Comparison of ENCODE assay signal across 1 cellular context in the genomic region with DNA sequence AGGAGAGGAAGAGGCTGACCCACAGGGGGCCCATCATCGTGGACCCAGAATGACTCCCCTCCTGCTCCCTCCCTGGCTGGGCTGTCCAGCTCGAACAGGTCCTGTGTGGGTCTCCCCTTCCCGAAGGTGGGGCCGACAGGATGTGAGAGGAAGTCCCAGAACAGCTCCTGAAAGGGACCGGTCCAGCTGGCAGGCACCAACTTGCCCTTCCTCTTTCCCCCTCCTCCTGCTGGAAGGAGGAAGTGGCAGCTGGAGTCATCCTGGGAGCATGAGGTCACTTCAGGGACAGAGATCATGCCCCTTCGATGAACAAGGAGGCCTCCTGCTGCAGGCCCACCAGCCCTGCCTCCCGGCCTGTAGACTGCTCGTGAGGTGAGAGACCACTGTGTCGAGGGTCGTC.
TF ChIP-seq lines count a peak whose summit lies in the region.

No MANE protein-coding gene starts in this region.

TF ChIP-seq in WTC11, 78 proteins besides CTCF, POLR2A, EP300 and RAD21 (continued from another document):
- TF ChIP-seq, protein P1, sequence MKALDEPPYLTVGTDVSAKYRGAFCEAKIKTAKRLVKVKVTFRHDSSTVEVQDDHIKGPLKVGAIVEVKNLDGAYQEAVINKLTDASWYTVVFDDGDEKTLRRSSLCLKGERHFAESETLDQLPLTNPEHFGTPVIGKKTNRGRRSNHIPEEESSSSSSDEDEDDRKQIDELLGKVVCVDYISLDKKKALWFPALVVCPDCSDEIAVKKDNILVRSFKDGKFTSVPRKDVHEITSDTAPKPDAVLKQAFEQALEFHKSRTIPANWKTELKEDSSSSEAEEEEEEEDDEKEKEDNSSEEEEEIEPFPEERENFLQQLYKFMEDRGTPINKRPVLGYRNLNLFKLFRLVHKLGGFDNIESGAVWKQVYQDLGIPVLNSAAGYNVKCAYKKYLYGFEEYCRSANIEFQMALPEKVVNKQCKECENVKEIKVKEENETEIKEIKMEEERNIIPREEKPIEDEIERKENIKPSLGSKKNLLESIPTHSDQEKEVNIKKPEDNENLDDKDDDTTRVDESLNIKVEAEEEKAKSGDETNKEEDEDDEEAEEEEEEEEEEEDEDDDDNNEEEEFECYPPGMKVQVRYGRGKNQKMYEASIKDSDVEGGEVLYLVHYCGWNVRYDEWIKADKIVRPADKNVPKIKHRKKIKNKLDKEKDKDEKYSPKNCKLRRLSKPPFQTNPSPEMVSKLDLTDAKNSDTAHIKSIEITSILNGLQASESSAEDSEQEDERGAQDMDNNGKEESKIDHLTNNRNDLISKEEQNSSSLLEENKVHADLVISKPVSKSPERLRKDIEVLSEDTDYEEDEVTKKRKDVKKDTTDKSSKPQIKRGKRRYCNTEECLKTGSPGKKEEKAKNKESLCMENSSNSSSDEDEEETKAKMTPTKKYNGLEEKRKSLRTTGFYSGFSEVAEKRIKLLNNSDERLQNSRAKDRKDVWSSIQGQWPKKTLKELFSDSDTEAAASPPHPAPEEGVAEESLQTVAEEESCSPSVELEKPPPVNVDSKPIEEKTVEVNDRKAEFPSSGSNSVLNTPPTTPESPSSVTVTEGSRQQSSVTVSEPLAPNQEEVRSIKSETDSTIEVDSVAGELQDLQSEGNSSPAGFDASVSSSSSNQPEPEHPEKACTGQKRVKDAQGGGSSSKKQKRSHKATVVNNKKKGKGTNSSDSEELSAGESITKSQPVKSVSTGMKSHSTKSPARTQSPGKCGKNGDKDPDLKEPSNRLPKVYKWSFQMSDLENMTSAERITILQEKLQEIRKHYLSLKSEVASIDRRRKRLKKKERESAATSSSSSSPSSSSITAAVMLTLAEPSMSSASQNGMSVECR (CRISPR knock-in tag; IDR thresholded peaks at IDR 0.05; ENCODE audit: borderline replicate concordance) = no peak
- no peak for TF ChIP-seq EMX1 (CRISPR knock-in tag; IDR thresholded peaks at IDR 0.05)
- no peak for TF ChIP-seq ZNF263 (CRISPR knock-in tag; IDR thresholded peaks at IDR 0.05; ENCODE audit: low read depth)
- no peak for TF ChIP-seq ZNF512 (CRISPR knock-in tag; IDR thresholded peaks at IDR 0.05; ENCODE audit: borderline replicate concordance)
- no peak for TF ChIP-seq OVOL2 (CRISPR knock-in tag; IDR thresholded peaks at IDR 0.05; ENCODE audit: borderline replicate concordance)
- no peak for TF ChIP-seq SOX15 (CRISPR knock-in tag; IDR thresholded peaks at IDR 0.05)
